8 cellular contexts compared by ENCODE assay signal in genomic region chr12:57940915-57941164, GRCh38. TPM values are rescaled to one million over a fixed set of nuclear protein-coding genes. Genes with fewer than 3 reads are reported as not detected.
DNase-seq lines count a peak whose midpoint lies in the region; ATAC-seq and TF ChIP-seq lines count a peak whose summit lies in the region.

No MANE protein-coding gene starts in this region.

- POLR2A ChIA-PET in A673 (lab: Charles Lee; ENCODE audit: low non-redundant PET) = interaction anchor here (0.6 kb wide), 1 partner anchor 11 kb away, joined by 3 read pairs; no protein-coding TSS in a partner anchor

- no peaks in the 10 kb centered on the region for H3K27me3 ChIP-seq in A673 (replicated peaks; ENCODE audit: insufficient read depth, low read depth, low read length, poor library complexity)
- no peaks in the 10 kb centered on the region; the same call in 1 of the 2 replicates for H3K27me3 ChIP-seq in HUES6 (ENCODE audit: control insufficient read depth, insufficient read depth, low read length)
- no peaks in the 10 kb centered on the region for H3K27me3 ChIP-seq in mammary epithelial cell (ENCODE audit: insufficient read depth, low read length)
- H3K27me3 ChIP-seq in muscle layer of colon (ENCODE audit: control insufficient read depth in 1 of 2, insufficient read depth in 2 of 2, low read length in 2 of 2) = no peaks in the 10 kb centered on the region

- dilution Hi-C loops in mammary epithelial cell (cut with HindIII; ENCODE audit: low sequenced_read_pairs) = no loop called here

- peaks cover 5% of the 10 kb centered on the region for H3K4me1 ChIP-seq in A673 (ENCODE audit: insufficient read depth, low read length, poor library complexity, severe bottlenecking)
- H3K4me1 ChIP-seq in HUES6 (ENCODE audit: control insufficient read depth, insufficient read depth, low read length) = peaks cover 6% of the 10 kb centered on the region; the same call in 1 of the 2 replicates
- H3K4me1 ChIP-seq in mammary epithelial cell (ENCODE audit: insufficient read depth, low read length) = peaks cover 12% of the 10 kb centered on the region
- H3K4me1 ChIP-seq in muscle layer of colon (ENCODE audit: insufficient read depth, low read length) = peaks cover 14% of the 10 kb centered on the region

- CTCF ChIA-PET in A673 (lab: Charles Lee) (no interaction called here), mammary epithelial cell (lab: Charles Lee; ENCODE audit: low non-redundant PET) (no interaction called here)

- intact Hi-C loops in A673 (cut with micrococcal nuclease; ENCODE audit: unreplicated experiment) = no loop called here
- intact Hi-C loops in mammary epithelial cell (cut with micrococcal nuclease) = no loop called here

- no peak for TF ChIP-seq CTCF in A673 (conservative IDR thresholded peaks at IDR 0.05; ENCODE audit: low read depth, low read length)
- no peak for TF ChIP-seq CTCF in mammary epithelial cell (conservative IDR thresholded peaks at IDR 0.05 in 1 of 2, IDR thresholded peaks at IDR 0.05 in 1 of 2; ENCODE audit: extremely low read depth in 1 of 2, insufficient read depth in 1 of 2, low read depth in 1 of 2, low read length in 2 of 2)

- in situ Hi-C loops in mammary epithelial cell (cut with MboI; ENCODE audit: low sequenced_read_pairs in 2 of 2) = no loop called here

- BruUV-seq in A673 (replicated peaks; lab: Mats Ljungman, UMichigan) = TSS peak; percentile 85
- BruUV-seq in mammary epithelial cell (replicated peaks; lab: Mats Ljungman, UMichigan) = no TSS peak

- WGBS in mammary epithelial cell (ENCODE audit: low coverage, missing lambda C conversion rate) = 5% methylated on average over 4 of the region's 4 CpGs

- H3K79me2 ChIP-seq in mammary epithelial cell (ENCODE audit: insufficient read depth, low read length) = peaks cover 4% of the 10 kb centered on the region

- peak overlapping the region; percentile 96 for H3K4me2 ChIP-seq in mammary epithelial cell (ENCODE audit: insufficient read depth, low read depth, low read length)

- H3K36me3 ChIP-seq in A673 (ENCODE audit: insufficient read depth, low read length, poor library complexity, severe bottlenecking) (no peaks in the 10 kb centered on the region), HUES6 (ENCODE audit: control insufficient read depth, insufficient read depth, low read length) (no peaks in the 10 kb centered on the region), mammary epithelial cell (ENCODE audit: insufficient read depth, low read length) (no peaks in the 10 kb centered on the region), muscle layer of colon (ENCODE audit: insufficient read depth, low read length) (no peaks in the 10 kb centered on the region)

- H3K9me3 ChIP-seq in A673 (ENCODE audit: low read depth, low read length, poor library complexity, severe bottlenecking) = no peaks in the 10 kb centered on the region
- no peaks in the 10 kb centered on the region for H3K9me3 ChIP-seq in HUES6 (ENCODE audit: control insufficient read depth, insufficient read depth, low read depth, low read length)
- no peaks in the 10 kb centered on the region for H3K9me3 ChIP-seq in mammary epithelial cell (replicated peaks; ENCODE audit: insufficient read depth, low read length)
- no peaks in the 10 kb centered on the region for H3K9me3 ChIP-seq in muscle layer of colon (ENCODE audit: low read length)

- no peaks in the 10 kb centered on the region for H4K20me1 ChIP-seq in mammary epithelial cell (ENCODE audit: insufficient read depth, low read length)

- H3K27ac ChIP-seq in A673 (ENCODE audit: low read depth, low read length, poor library complexity, severe bottlenecking) = peak overlapping the region; percentile 72
- H3K27ac ChIP-seq in HUES6 (ENCODE audit: low read depth, low read length) = no peak overlapping the region
- H3K27ac ChIP-seq in mammary epithelial cell (ENCODE audit: insufficient read depth, low read depth, low read length) = peak overlapping the region; percentile 63
- H3K27ac ChIP-seq in muscle layer of colon (ENCODE audit: low read depth, low read length) = peak overlapping the region; percentile 83

- peak overlapping the region; percentile 83 for H3K4me3 ChIP-seq in A673 (ENCODE audit: low read depth, low read length, poor library complexity, severe bottlenecking)
- peak overlapping the region; percentile 72 for H3K4me3 ChIP-seq in HUES6 (ENCODE audit: low read depth, low read length)
- peak overlapping the region; percentile 61 to 64 (median 63) for H3K4me3 ChIP-seq in mammary epithelial cell (replicated peaks in 1 of 3; ENCODE audit: insufficient read depth in 1 of 3, low read depth in 2 of 3, low read length in 3 of 3)
- H3K4me3 ChIP-seq in muscle layer of colon (ENCODE audit: low read depth in 1 of 2, low read length in 2 of 2) = peak overlapping the region; percentile 55 to 89

- peak overlapping the region; percentile 20 for H3K9ac ChIP-seq in HUES6 (ENCODE audit: low read length)
- H3K9ac ChIP-seq in mammary epithelial cell (ENCODE audit: insufficient read depth, low read length) = peak overlapping the region; percentile 46
- peak overlapping the region; percentile 87 for H3K9ac ChIP-seq in muscle layer of colon (ENCODE audit: low read length)

- no peak for ATAC-seq in HG02610 (IDR thresholded peaks at IDR 0.05; ENCODE audit: unreplicated experiment)

- H2AFZ ChIP-seq in mammary epithelial cell (ENCODE audit: low read depth, low read length) = peak overlapping the region; percentile 99

- DNase-seq in A673 (ENCODE audit: low spot score) (no peak), mammary epithelial cell (no peak), NCI-H1092 treated with DMSO at 0.1 percent for 48 hours (lab: John Stamatoyannopoulos, UW) (no peak), NCI-H2081 (lab: John Stamatoyannopoulos, UW) (no peak), GM19238 (ENCODE audit: insufficient read length, low spot score) (no peak)

RNA-seq across cellular contexts. Expression of gene ATP23, which starts 0.5 kb away (rescaled TPM):
- 7.7 and 13.6 TPM in 2 replicates for total RNA-seq in A673 (2021)
- total RNA-seq in mammary epithelial cell = 1 to 10 TPM; 5.4 to 6.8 TPM
- polyA plus RNA-seq in mammary epithelial cell = 9.5 TPM
- polyA minus RNA-seq in mammary epithelial cell = 19.1 TPM

Comparison
In these comparisons a context has a peak if more than half of its experiments do, and no peak if none do; other contexts are left out.
1. H3K9ac ChIP-seq: peak in every context shown above with its lines; median percentile 87 in muscle layer of colon; 46 in mammary epithelial cell; 20 in HUES6.